Comparison of ENCODE assay signal across 8 cellular contexts in genomic region chr2:42361728-42362298, GRCh38. TPM values are rescaled to one million over a fixed set of nuclear protein-coding genes. Genes with fewer than 3 reads are reported as not detected.
DNase-seq lines count a peak whose midpoint lies in the region; ATAC-seq and TF ChIP-seq lines count a peak whose summit lies in the region.

No MANE protein-coding gene starts in this region.

- H3K4me2 ChIP-seq in neuronal stem cell (ENCODE audit: insufficient read depth, low read length, poor library complexity, severe bottlenecking), result peak overlapping the region; percentile 65

- no peaks in the 10 kb centered on the region for H3K9me3 Mint-ChIP-seq in Calu3 (ENCODE audit: low read depth, unreplicated experiment)

- TF ChIP-seq CTCF in Calu3 (IDR thresholded peaks at IDR 0.05; ENCODE audit: unreplicated experiment) (no peak), NB4 (IDR thresholded peaks at IDR 0.05; ENCODE audit: low read depth, low read length) (no peak)

- no peak overlapping the region for H3K4ac ChIP-seq in neuronal stem cell (ENCODE audit: low read length)

- H3K9me3 ChIP-seq in endocrine pancreas (ENCODE audit: control insufficient read depth, low read length), result no peaks in the 10 kb centered on the region
- H3K9me3 ChIP-seq in neuronal stem cell (replicated peaks in 1 of 2; ENCODE audit: control insufficient read depth in 2 of 2, insufficient read depth in 1 of 2, low read depth in 1 of 2, low read length in 2 of 2), result no peaks in the 10 kb centered on the region

- H3K9ac ChIP-seq in endocrine pancreas (ENCODE audit: control insufficient read depth, insufficient read depth, low read length) (peak overlapping the region; percentile 34), neuronal stem cell (ENCODE audit: low read depth, low read length, poor library complexity) (no peak overlapping the region)

- H3K36me3 ChIP-seq in endocrine pancreas (ENCODE audit: control insufficient read depth, insufficient read depth, low read length), result no peaks in the 10 kb centered on the region
- no peaks in the 10 kb centered on the region for H3K36me3 ChIP-seq in neuronal stem cell (replicated peaks in 1 of 2; ENCODE audit: control insufficient read depth in 2 of 2, insufficient read depth in 2 of 2, low read length in 2 of 2)

- peaks cover 41% of the 10 kb centered on the region for H3K36me3 Mint-ChIP-seq in Calu3 (ENCODE audit: insufficient read depth, unreplicated experiment)

- H3K4me1 ChIP-seq in endocrine pancreas (ENCODE audit: control insufficient read depth, insufficient read depth, low read length) (peaks cover 12% of the 10 kb centered on the region), neuronal stem cell (ENCODE audit: control insufficient read depth in 2 of 2, insufficient read depth in 1 of 2, low read depth in 1 of 2, low read length in 2 of 2) (peaks cover 3 to 4% of the 10 kb centered on the region in 2 donors)

- H2BK12ac ChIP-seq in neuronal stem cell (ENCODE audit: low read length), result no peak overlapping the region

- no peak overlapping the region for H4K91ac ChIP-seq in neuronal stem cell (ENCODE audit: low read depth, low read length, poor library complexity)

- peaks cover 9% of the 10 kb centered on the region for H3K79me1 ChIP-seq in neuronal stem cell (ENCODE audit: low read depth, low read length)

- H3K27me3 ChIP-seq in endocrine pancreas (ENCODE audit: control insufficient read depth, insufficient read depth, low read length) (no peaks in the 10 kb centered on the region), neuronal stem cell (ENCODE audit: control insufficient read depth in 3 of 3, insufficient read depth in 3 of 3, low read depth in 1 of 3, low read length in 3 of 3) (peaks cover 0 to 35% (median 0%) of the 10 kb centered on the region in 3 experiments)

- no peak overlapping the region for H3K23ac ChIP-seq in neuronal stem cell (ENCODE audit: low read depth, low read length, poor library complexity)

- no peak overlapping the region for H3K27ac ChIP-seq in neuronal stem cell (replicated peaks; ENCODE audit: low read length)

- H2AFZ ChIP-seq in neuronal stem cell (ENCODE audit: low read length), result peak overlapping the region; percentile 78

- H3K4me3 ChIP-seq in NB4 (ENCODE audit: low read depth, low read length) (peak overlapping the region; percentile 54), endocrine pancreas (ENCODE audit: control insufficient read depth, insufficient read depth, low read length) (peak overlapping the region; percentile 58), neuronal stem cell (ENCODE audit: low read length in 2 of 2) (peak overlapping the region; percentile 26 to 42)

- TSS peak; percentile 55 for BruUV-seq in Calu3 (replicated peaks; lab: Mats Ljungman, UMichigan)

- H2BK5ac ChIP-seq in neuronal stem cell (ENCODE audit: low read length), result no peak overlapping the region

- no peak overlapping the region for H4K8ac ChIP-seq in neuronal stem cell (ENCODE audit: low read depth, low read length)

- intact Hi-C loops in Calu3 (cut with micrococcal nuclease; ENCODE audit: unreplicated experiment), result loop anchor here (10.0 kb wide), 2 partner anchors 133 to 303 kb away; partner anchors contain the start of gene KCNG3

- ATAC-seq in HG03139 (IDR thresholded peaks at IDR 0.05; ENCODE audit: unreplicated experiment) (no peak), HG02571 (IDR thresholded peaks at IDR 0.05; ENCODE audit: unreplicated experiment) (no peak), GM18858 (IDR thresholded peaks at IDR 0.05; ENCODE audit: unreplicated experiment) (no peak)

- H3K4me1 Mint-ChIP-seq in Calu3 (ENCODE audit: low read depth, unreplicated experiment), result peaks cover 23% of the 10 kb centered on the region

- H3K27me3 Mint-ChIP-seq in Calu3 (ENCODE audit: unreplicated experiment), result no peaks in the 10 kb centered on the region

- peak overlapping the region; percentile 83 for H3K4me3 Mint-ChIP-seq in Calu3 (ENCODE audit: low read depth, unreplicated experiment)

- no peak overlapping the region for H2AK5ac ChIP-seq in neuronal stem cell (ENCODE audit: low read depth, low read length)

- peak overlapping the region; percentile 71 for H3K27ac Mint-ChIP-seq in Calu3 (ENCODE audit: unreplicated experiment)

- no CpG with 5 or more reads among the region's 6 CpGs for WGBS in neuronal stem cell (ENCODE audit: extremely low coverage in 2 of 2, insufficient read length in 2 of 2, insufficient replicate concordance in 1 of 2), 2 donors

- H2BK15ac ChIP-seq in neuronal stem cell (ENCODE audit: low read length), result no peak overlapping the region

- CTCF ChIA-PET in Calu3 (lab: Charles Lee), result no interaction called here

- TF ChIP-seq POLR2A in NB4 (IDR thresholded peaks at IDR 0.05; ENCODE audit: extremely low read depth, insufficient read length), result no peak

- H3K18ac ChIP-seq in neuronal stem cell (ENCODE audit: low read length), result no peak overlapping the region

- H3K14ac ChIP-seq in neuronal stem cell (ENCODE audit: low read length), result no peak overlapping the region

- H2BK120ac ChIP-seq in neuronal stem cell (ENCODE audit: low read depth, low read length), result no peak overlapping the region

- DNase-seq in Calu3 (no peak), NB4 (ENCODE audit: low read depth) (no peak), neuronal stem cell (ENCODE audit: low spot score) (no peak), SKM-1 treated with dmso at 0.1 percent for 144 hours (lab: John Stamatoyannopoulos, UW; ENCODE audit: unreplicated experiment) (no peak)

RNA-seq across cellular contexts. Expression of gene COX7A2L, which starts 0.8 kb away (rescaled TPM):
- 97.5 and 98.0 TPM in 2 replicates for total RNA-seq in Calu3 (2022)
- 136 TPM for polyA plus RNA-seq in neuronal stem cell (2013, experiment 1 of 2)
- 130 TPM for polyA plus RNA-seq in neuronal stem cell (2013, experiment 2 of 2)
